Comparison of ENCODE assay signal across 1 cellular context in the genomic region with DNA sequence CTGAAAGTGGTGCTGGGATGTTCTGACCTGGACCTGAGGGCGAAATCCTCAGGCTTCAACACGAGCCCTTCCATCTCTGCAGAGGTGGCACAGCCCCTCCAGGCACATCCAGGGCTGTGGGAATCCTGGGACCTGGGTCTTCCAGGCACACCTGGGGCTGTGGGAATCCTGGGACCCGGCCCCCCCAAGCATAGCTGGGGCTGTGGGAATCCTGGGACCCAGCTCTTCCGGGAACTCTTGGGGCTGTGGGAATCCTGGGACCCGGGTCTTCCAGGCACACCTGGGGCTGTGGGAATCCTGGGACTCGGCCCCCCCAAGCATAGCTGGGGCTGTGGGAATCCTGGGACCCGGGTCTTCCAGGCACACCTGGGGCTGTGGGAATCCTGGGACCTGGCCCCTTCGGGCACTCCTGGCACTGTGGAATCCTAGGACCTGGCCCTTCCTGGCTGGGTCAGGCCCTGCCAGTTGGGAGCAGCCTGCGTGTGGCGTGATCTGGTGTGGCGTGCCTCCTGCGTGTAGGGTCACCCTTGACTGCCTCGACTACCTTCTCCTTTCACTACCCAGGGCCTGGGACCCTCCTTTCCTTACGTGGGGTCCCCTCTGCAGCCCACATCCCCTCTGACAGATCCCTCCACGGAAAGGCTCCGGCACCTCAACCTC.
TF ChIP-seq lines count a peak whose summit lies in the region.

No MANE protein-coding gene starts in this region.

TF ChIP-seq in H1, 55 proteins besides CTCF, POLR2A, EP300 and RAD21:
- TF ChIP-seq RFX5 (IDR thresholded peaks at IDR 0.05; ENCODE audit: borderline replicate concordance, low read depth, low read length) (no peak), POLR2AphosphoS5 (IDR thresholded peaks at IDR 0.05; ENCODE audit: low read depth, low read length) (no peak), FOSL1 (IDR thresholded peaks at IDR 0.05; ENCODE audit: insufficient read depth, low read depth, low read length) (no peak), SP4 (IDR thresholded peaks at IDR 0.05; ENCODE audit: low read length) (no peak), GABPA (IDR thresholded peaks at IDR 0.05; ENCODE audit: borderline replicate concordance, insufficient read depth, low read length) (no peak), SP1 (IDR thresholded peaks at IDR 0.05; ENCODE audit: low read depth, low read length) (no peak), RXRA (IDR thresholded peaks at IDR 0.05; ENCODE audit: insufficient read depth, low read depth, low read length) (no peak)
